Comparison of ENCODE assay signal across 34 cellular contexts in the genomic region with DNA sequence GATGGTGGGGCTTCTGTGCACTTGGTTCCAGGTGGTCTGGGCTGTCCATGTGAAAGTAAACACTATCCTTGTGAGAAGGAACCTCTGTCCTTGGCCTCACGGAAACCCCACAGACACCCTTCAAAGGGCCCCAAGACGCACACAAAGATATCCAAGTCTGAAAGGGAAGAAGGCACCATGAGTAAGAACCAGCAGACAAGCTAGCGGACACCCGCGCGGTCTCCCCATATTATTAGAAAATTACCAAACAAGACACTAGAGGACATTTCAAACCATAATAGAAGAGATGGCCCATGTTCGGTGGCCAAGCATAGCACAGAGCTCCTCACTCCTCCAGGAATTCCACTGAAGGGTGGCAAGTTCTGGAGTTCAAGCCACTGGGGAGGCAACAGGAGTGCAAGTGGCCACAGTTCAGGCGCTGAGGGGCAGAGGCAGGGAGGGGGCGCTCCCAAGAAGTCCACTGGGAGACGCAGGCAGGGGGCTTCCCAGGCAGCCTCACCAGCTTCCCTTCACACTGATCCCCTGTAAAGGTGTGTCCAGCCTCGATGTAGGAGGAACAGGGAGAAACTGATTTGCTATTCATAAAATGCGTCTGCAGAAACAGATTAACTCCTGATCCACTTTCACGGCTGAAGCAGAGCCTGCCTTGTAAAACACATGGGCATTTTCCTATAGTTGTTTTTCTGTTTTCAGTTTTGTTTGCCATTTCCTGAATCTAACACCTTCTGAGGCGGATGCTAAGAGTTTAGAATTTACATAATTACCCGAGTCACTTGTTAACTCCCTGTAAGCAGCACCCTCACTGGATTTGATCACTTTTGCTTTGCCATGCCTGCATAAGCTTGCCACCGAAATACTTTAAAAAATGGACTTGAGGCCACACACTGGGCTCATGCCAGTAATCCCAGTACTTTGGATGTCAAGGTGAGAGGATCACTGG. TPM values are rescaled to one million over a fixed set of nuclear protein-coding genes. Genes with fewer than 3 reads are reported as not detected.
DNase-seq lines count a peak whose midpoint lies in the region; ATAC-seq and TF ChIP-seq lines count a peak whose summit lies in the region.
"Had no signal": no experiment of that assay in that cellular context is flagged by ENCODE, and none has a peak within 500 bp of the region (broad histone marks: within the 10 kb centered on the region; RNA-seq: fewer than 3 reads in every experiment).

No MANE protein-coding gene starts in this region.

- H3K9me3 Mint-ChIP-seq in activated CD8-positive, alpha-beta memory T cell treated with anti-CD3 and anti-CD28 coated beads, Interleukin-2, amount 10 ng/mL, durations not matched to agents 7 days and 5 days (ENCODE audit: low read depth) = no peaks in the 10 kb centered on the region
- no peaks in the 10 kb centered on the region for H3K9me3 Mint-ChIP-seq in effector memory CD8-positive, alpha-beta T cell
- no peaks in the 10 kb centered on the region for H3K9me3 Mint-ChIP-seq in stimulated activated memory B cell treated with anti-CD40 and anti-IgM and Interleukin-4, amounts not matched to agents 10 μg/mL and 1 μg/mL and 100 μg/mL, for 72 hours
- H3K9me3 Mint-ChIP-seq: activated naive CD8-positive, alpha-beta T cell treated with anti-CD3 and anti-CD28 coated beads, Interleukin-2, amount 50 U/mL, for 24 hours; activated T-cell treated with anti-CD3 and anti-CD28 coated beads, Interleukin-2, amount 50 U/mL, for 72 hours; dendritic cell treated with granulocyte-macrophage colony-stimulating factor and Interleukin-4, amounts not matched to agents 40 ng/mL and 50 ng/mL, for 4 days; GM23338; mesothelial cell of epicardium; stimulated activated naive B cell treated with anti-CD40 and anti-IgM and Interleukin-4, amounts not matched to agents 10 μg/mL and 1 μg/mL and 100 μg/mL, for 72 hours had no signal

- no peak overlapping the region for H3K27ac Mint-ChIP-seq in activated CD8-positive, alpha-beta memory T cell treated with anti-CD3 and anti-CD28 coated beads, Interleukin-2, amount 10 ng/mL, durations not matched to agents 7 days and 5 days
- peak overlapping the region in 1 of 2 donors; percentile 5 for H3K27ac Mint-ChIP-seq in effector memory CD8-positive, alpha-beta T cell
- peak overlapping the region; percentile 48 for H3K27ac Mint-ChIP-seq in stimulated activated memory B cell treated with anti-CD40 and anti-IgM and Interleukin-4, amounts not matched to agents 10 μg/mL and 1 μg/mL and 100 μg/mL, for 72 hours
- H3K27ac Mint-ChIP-seq: activated naive CD8-positive, alpha-beta T cell treated with anti-CD3 and anti-CD28 coated beads, Interleukin-2, amount 50 U/mL, for 24 hours; activated T-cell treated with anti-CD3 and anti-CD28 coated beads, Interleukin-2, amount 50 U/mL, for 72 hours; dendritic cell treated with granulocyte-macrophage colony-stimulating factor and Interleukin-4, amounts not matched to agents 40 ng/mL and 50 ng/mL, for 4 days; GM23338; mesothelial cell of epicardium; T-helper 17 cell had no signal

- H3K4me2 ChIP-seq in MM.1S (ENCODE audit: low read depth, low read length) = peak overlapping the region; percentile 60; the same call in 1 of the 2 replicates
- H3K4me2 ChIP-seq: GM23338 had no signal

- H3K27me3 Mint-ChIP-seq in activated CD8-positive, alpha-beta memory T cell treated with anti-CD3 and anti-CD28 coated beads, Interleukin-2, amount 10 ng/mL, durations not matched to agents 7 days and 5 days = peaks cover 5% of the 10 kb centered on the region
- H3K27me3 Mint-ChIP-seq in effector memory CD8-positive, alpha-beta T cell = no peaks in the 10 kb centered on the region
- no peaks in the 10 kb centered on the region for H3K27me3 Mint-ChIP-seq in stimulated activated memory B cell treated with anti-CD40 and anti-IgM and Interleukin-4, amounts not matched to agents 10 μg/mL and 1 μg/mL and 100 μg/mL, for 72 hours
- H3K27me3 Mint-ChIP-seq: activated naive CD8-positive, alpha-beta T cell treated with anti-CD3 and anti-CD28 coated beads, Interleukin-2, amount 50 U/mL, for 24 hours; stimulated activated naive B cell treated with anti-CD40 and anti-IgM and Interleukin-4, amounts not matched to agents 10 μg/mL and 1 μg/mL and 100 μg/mL, for 72 hours; T-helper 17 cell had no signal

- H3K27me3 ChIP-seq in MM.1S (replicated peaks; ENCODE audit: insufficient read depth, low read length) = peaks cover 6% of the 10 kb centered on the region; the same call in 1 of the 2 replicates
- H3K27me3 ChIP-seq: esophagus muscularis mucosa, heart left ventricle had no signal

- H3K9me3 ChIP-seq in MM.1S (replicated peaks; ENCODE audit: insufficient read depth, low read length) = no peaks in the 10 kb centered on the region
- H3K9me3 ChIP-seq: esophagus muscularis mucosa, heart left ventricle had no signal

- no peak overlapping the region for H3K4me3 Mint-ChIP-seq in activated CD8-positive, alpha-beta memory T cell treated with anti-CD3 and anti-CD28 coated beads, Interleukin-2, amount 10 ng/mL, durations not matched to agents 7 days and 5 days
- H3K4me3 Mint-ChIP-seq in effector memory CD8-positive, alpha-beta T cell = peak overlapping the region in 1 of 2 donors; percentile 31
- no peak overlapping the region for H3K4me3 Mint-ChIP-seq in stimulated activated memory B cell treated with anti-CD40 and anti-IgM and Interleukin-4, amounts not matched to agents 10 μg/mL and 1 μg/mL and 100 μg/mL, for 72 hours
- H3K4me3 Mint-ChIP-seq: activated naive CD8-positive, alpha-beta T cell treated with anti-CD3 and anti-CD28 coated beads, Interleukin-2, amount 50 U/mL, for 24 hours; activated T-cell treated with anti-CD3 and anti-CD28 coated beads, Interleukin-2, amount 50 U/mL, for 72 hours; CD14-positive monocyte; dendritic cell treated with granulocyte-macrophage colony-stimulating factor and Interleukin-4, amounts not matched to agents 40 ng/mL and 50 ng/mL, for 4 days; GM23338; mesothelial cell of epicardium; naive thymus-derived CD4-positive, alpha-beta T cell; stimulated activated naive B cell treated with anti-CD40 and anti-IgM and Interleukin-4, amounts not matched to agents 10 μg/mL and 1 μg/mL and 100 μg/mL, for 72 hours; T-helper 17 cell had no signal

- H3K27ac ChIP-seq in MM.1S (ENCODE audit: low read length) = peak overlapping the region; percentile 20; the same call in 1 of the 2 replicates
- H3K27ac ChIP-seq: 22Rv1, esophagus muscularis mucosa had no signal

- TF ChIP-seq CTCF in MM.1S (IDR thresholded peaks at IDR 0.05; ENCODE audit: low read length) = no peak

- no peaks in the 10 kb centered on the region for H3K4me1 ChIP-seq in MM.1S (ENCODE audit: low read length)

- no peaks in the 10 kb centered on the region for H3K9me2 ChIP-seq in MM.1S (replicated peaks; ENCODE audit: insufficient read depth, low read length)

- no peak for DNase-seq in activated CD8-positive, alpha-beta memory T cell treated with anti-CD3 and anti-CD28 coated beads, Interleukin-2, amount 10 ng/mL, durations not matched to agents 7 days and 5 days
- DNase-seq in activated CD8-positive, alpha-beta memory T cell treated with anti-CD3 and anti-CD28 coated beads, Interleukin-2, amount 50 U/mL, for 48 hours = no peak
- peak; percentile 61 for DNase-seq in MM.1S
- no peak for DNase-seq in effector memory CD8-positive, alpha-beta T cell
- no peak for DNase-seq in NCI-H1092 treated with DMSO at 0.1 percent for 48 hours (lab: John Stamatoyannopoulos, UW)
- DNase-seq in HK-2 (ENCODE audit: unreplicated experiment) = no peak
- DNase-seq: activated CD4-positive, alpha-beta T cell treated with anti-CD3 and anti-CD28 coated beads, Interleukin-2, amount 50 U/mL, for 4 hours; activated naive CD4-positive, alpha-beta T cell; activated naive CD8-positive, alpha-beta T cell treated with anti-CD3 and anti-CD28 coated beads, Interleukin-2, amount 50 U/mL, for 24 hours; activated T-cell treated with anti-CD3 and anti-CD28 coated beads, Interleukin-2, amount 50 U/mL, for 72 hours; DND-41; foreskin fibroblast; naive thymus-derived CD4-positive, alpha-beta T cell; NCI-H1105; NCI-H187 treated with DMSO at 0.1 percent for 48 hours; NCI-H524; NK-92 treated with Interleukin-12 subunit alpha and Interleukin-12 subunit beta, amount 100 ng/mL, for 24 hours; occipital lobe; SHP77; stimulated activated naive B cell treated with anti-CD40 and anti-IgM and Interleukin-4, amounts not matched to agents 10 μg/mL and 1 μg/mL and 100 μg/mL, for 72 hours; substantia nigra; T-helper 17 cell; trophoblast cell had no signal

- peak overlapping the region; percentile 29; the same call in 1 of the 2 replicates for H3K4me3 ChIP-seq in MM.1S (ENCODE audit: low read length)
- H3K4me3 ChIP-seq: esophagus muscularis mucosa, GM23338, heart left ventricle had no signal

- H3K79me2 ChIP-seq in MM.1S (ENCODE audit: low read length) = no peaks in the 10 kb centered on the region

- peak overlapping the region; percentile 35; the same call in 1 of the 2 replicates for H2AFZ ChIP-seq in MM.1S (ENCODE audit: low read length)
- H2AFZ ChIP-seq: GM23338 had no signal

- no peaks in the 10 kb centered on the region for H3K36me3 ChIP-seq in MM.1S (replicated peaks; ENCODE audit: insufficient read depth, low read length)
- H3K36me3 ChIP-seq: esophagus muscularis mucosa, heart left ventricle had no signal

- ATAC-seq in activated CD8-positive, alpha-beta memory T cell treated with anti-CD3 and anti-CD28 coated beads, Interleukin-2, amount 10 ng/mL, durations not matched to agents 7 days and 5 days = peak; percentile 23
- peak; percentile 41 for ATAC-seq in effector memory CD8-positive, alpha-beta T cell (replicated peaks)
- peak; percentile 32 for ATAC-seq in stimulated activated memory B cell treated with anti-CD40 and anti-IgM and Interleukin-4, amounts not matched to agents 10 μg/mL and 1 μg/mL and 100 μg/mL, for 72 hours
- no peak for ATAC-seq in HG03342 (IDR thresholded peaks at IDR 0.05; ENCODE audit: unreplicated experiment)
- ATAC-seq: activated CD4-positive, CD25-positive, alpha-beta regulatory T cell treated with anti-CD3 and anti-CD28 coated beads, Interleukin-2, amount 50 U/mL, for 24 hours; activated naive CD8-positive, alpha-beta T cell treated with anti-CD3 and anti-CD28 coated beads, Interleukin-2, amount 50 U/mL, for 24 hours; activated T-cell treated with anti-CD3 and anti-CD28 coated beads, Interleukin-2, amount 50 U/mL, for 72 hours; GM23338; heart left ventricle; naive thymus-derived CD4-positive, alpha-beta T cell; Panc1; stimulated activated naive B cell treated with anti-CD40 and anti-IgM and Interleukin-4, amounts not matched to agents 10 μg/mL and 1 μg/mL and 100 μg/mL, for 72 hours; T-helper 17 cell had no signal

- no peaks in the 10 kb centered on the region for H3F3A ChIP-seq in MM.1S (ENCODE audit: insufficient read depth, low read length)

- peaks cover 5% of the 10 kb centered on the region for H3K4me1 Mint-ChIP-seq in activated CD8-positive, alpha-beta memory T cell treated with anti-CD3 and anti-CD28 coated beads, Interleukin-2, amount 10 ng/mL, durations not matched to agents 7 days and 5 days
- H3K4me1 Mint-ChIP-seq in effector memory CD8-positive, alpha-beta T cell (ENCODE audit: low read depth in 2 of 2) = peaks cover 3 to 4% of the 10 kb centered on the region in 2 donors
- peaks cover 18% of the 10 kb centered on the region for H3K4me1 Mint-ChIP-seq in stimulated activated memory B cell treated with anti-CD40 and anti-IgM and Interleukin-4, amounts not matched to agents 10 μg/mL and 1 μg/mL and 100 μg/mL, for 72 hours
- H3K4me1 Mint-ChIP-seq: activated naive CD8-positive, alpha-beta T cell treated with anti-CD3 and anti-CD28 coated beads, Interleukin-2, amount 50 U/mL, for 24 hours; CD14-positive monocyte; GM23338; naive thymus-derived CD4-positive, alpha-beta T cell; T-helper 17 cell had no signal

- peak overlapping the region; percentile 7; the same call in 1 of the 2 replicates for H3K9ac ChIP-seq in MM.1S (ENCODE audit: low read length)

- H3K36me3 Mint-ChIP-seq in activated CD8-positive, alpha-beta memory T cell treated with anti-CD3 and anti-CD28 coated beads, Interleukin-2, amount 10 ng/mL, durations not matched to agents 7 days and 5 days = no peaks in the 10 kb centered on the region
- H3K36me3 Mint-ChIP-seq in effector memory CD8-positive, alpha-beta T cell (ENCODE audit: insufficient read depth) = no peaks in the 10 kb centered on the region
- H3K36me3 Mint-ChIP-seq in stimulated activated memory B cell treated with anti-CD40 and anti-IgM and Interleukin-4, amounts not matched to agents 10 μg/mL and 1 μg/mL and 100 μg/mL, for 72 hours = no peaks in the 10 kb centered on the region
- H3K36me3 Mint-ChIP-seq: mesothelial cell of epicardium; naive thymus-derived CD4-positive, alpha-beta T cell; stimulated activated naive B cell treated with anti-CD40 and anti-IgM and Interleukin-4, amounts not matched to agents 10 μg/mL and 1 μg/mL and 100 μg/mL, for 72 hours had no signal

- H4K20me1 ChIP-seq in MM.1S (ENCODE audit: insufficient read depth, low read length) = no peaks in the 10 kb centered on the region

- CTCF ChIA-PET in activated CD8-positive, alpha-beta memory T cell treated with anti-CD3 and anti-CD28 coated beads, Interleukin-2, amount 10 ng/mL, durations not matched to agents 7 days and 5 days (lab: Charles Lee) = interaction anchor here (1.2 to 1.4 kb wide), 2 partner anchors 24 to 226 kb away, joined by 3 to 4 read pairs; no protein-coding TSS in a partner anchor

RNA-seq across cellular contexts. Expression of a gene that starts 9.1 kb away (rescaled TPM):
- total RNA-seq in activated CD8-positive, alpha-beta memory T cell treated with anti-CD3 and anti-CD28 coated beads, Interleukin-2, amount 10 ng/mL, durations not matched to agents 7 days and 5 days = 10 to 100 TPM; 16.0 to 22.6 TPM
